11 cellular contexts compared by ENCODE assay signal in genomic region chr12:132163041-132163910, GRCh38. TPM values are rescaled to one million over a fixed set of nuclear protein-coding genes. Genes with fewer than 3 reads are reported as not detected.
DNase-seq lines count a peak whose midpoint lies in the region; ATAC-seq and TF ChIP-seq lines count a peak whose summit lies in the region.
"Had no signal": no experiment of that assay in that cellular context is flagged by ENCODE, and none has a peak within 500 bp of the region (broad histone marks: within the 10 kb centered on the region; RNA-seq: fewer than 3 reads in every experiment).

No MANE protein-coding gene starts in this region.

- peaks cover 29% of the 10 kb centered on the region for H3K4me1 Mint-ChIP-seq in stimulated activated naive CD8-positive, alpha-beta T cell treated with anti-CD3 and anti-CD28 coated beads, Interleukin-15, amount 100 ng/mL, for 72 hours
- peaks cover 15% of the 10 kb centered on the region for H3K4me1 Mint-ChIP-seq in activated T-helper 17 cell treated with anti-CD3 and anti-CD28 coated beads, Interleukin-2, amount 50 U/mL, for 72 hours

- intact Hi-C loops in left lung (cut with DNase I) = no loop called here
- intact Hi-C loops in prostate gland (cut with DNase I) = no loop called here

- H3K27me3 ChIP-seq in left lung = peaks cover 0 to 27% of the 10 kb centered on the region in 2 donors
- H3K27me3 ChIP-seq in prostate gland (replicated peaks; ENCODE audit: insufficient read depth) = peaks cover 4% of the 10 kb centered on the region

- peak; percentile 44 for ATAC-seq in stimulated activated naive CD8-positive, alpha-beta T cell treated with anti-CD3 and anti-CD28 coated beads, Interleukin-15, amount 100 ng/mL, for 72 hours
- ATAC-seq in stimulated activated naive CD8-positive, alpha-beta T cell treated with anti-CD3 and anti-CD28 coated beads, Interleukin-15, Interleukin-2, amounts not matched to agents 100 U/mL and 50 U/mL, for 24 hours = no peak
- peak; percentile 13 for ATAC-seq in activated T-helper 17 cell treated with anti-CD3 and anti-CD28 coated beads, Interleukin-2, amount 50 U/mL, for 72 hours (replicated peaks)
- peak; percentile 33 for ATAC-seq in left lung
- ATAC-seq in HG03439 (IDR thresholded peaks at IDR 0.05; ENCODE audit: unreplicated experiment) = no peak

- no peak overlapping the region for H3K27ac ChIP-seq in left lung
- H3K27ac ChIP-seq in prostate gland = no peak overlapping the region

- H3K36me3 Mint-ChIP-seq in activated T-helper 17 cell treated with anti-CD3 and anti-CD28 coated beads, Interleukin-2, amount 50 U/mL, for 72 hours (ENCODE audit: low read depth) = no peaks in the 10 kb centered on the region

- H3K27me3 Mint-ChIP-seq in stimulated activated naive CD8-positive, alpha-beta T cell treated with anti-CD3 and anti-CD28 coated beads, Interleukin-15, amount 100 ng/mL, for 72 hours = peaks cover 20% of the 10 kb centered on the region
- no peaks in the 10 kb centered on the region for H3K27me3 Mint-ChIP-seq in activated T-helper 17 cell treated with anti-CD3 and anti-CD28 coated beads, Interleukin-2, amount 50 U/mL, for 72 hours

- no peak for DNase-seq in stimulated activated naive CD8-positive, alpha-beta T cell treated with anti-CD3 and anti-CD28 coated beads, Interleukin-15, amount 100 ng/mL, for 72 hours
- no peak for DNase-seq in stimulated activated naive CD8-positive, alpha-beta T cell treated with anti-CD3 and anti-CD28 coated beads, Interleukin-15, Interleukin-2, amounts not matched to agents 100 U/mL and 50 U/mL, for 24 hours
- DNase-seq in left lung = peak in 1 of 2 donors; percentile 77
- DNase-seq in COLO829 (ENCODE audit: low spot score) = no peak
- no peak for DNase-seq in prostate gland (ENCODE audit: low spot score)
- DNase-seq in inferior parietal cortex (ENCODE audit: extremely low spot score) = no peak
- DNase-seq: activated T-cell treated with anti-CD3 and anti-CD28 coated beads for 4 hours, NCI-H446 treated with DMSO at 0.1 percent for 48 hours had no signal

- 40% methylated on average over 25 of the region's 26 CpGs for WGBS in prostate gland

- H3K9me3 ChIP-seq in left lung (no peaks in the 10 kb centered on the region), prostate gland (no peaks in the 10 kb centered on the region)
- H3K9me3 ChIP-seq: heart right ventricle had no signal

- H3K9me3 Mint-ChIP-seq in stimulated activated naive CD8-positive, alpha-beta T cell treated with anti-CD3 and anti-CD28 coated beads, Interleukin-15, amount 100 ng/mL, for 72 hours = peaks cover 7 to 13% of the 10 kb centered on the region in 2 donors
- no peaks in the 10 kb centered on the region for H3K9me3 Mint-ChIP-seq in activated T-helper 17 cell treated with anti-CD3 and anti-CD28 coated beads, Interleukin-2, amount 50 U/mL, for 72 hours

- H3K27ac Mint-ChIP-seq in stimulated activated naive CD8-positive, alpha-beta T cell treated with anti-CD3 and anti-CD28 coated beads, Interleukin-15, amount 100 ng/mL, for 72 hours = peak overlapping the region in 1 of 2 donors; percentile 42
- no peak overlapping the region for H3K27ac Mint-ChIP-seq in activated T-helper 17 cell treated with anti-CD3 and anti-CD28 coated beads, Interleukin-2, amount 50 U/mL, for 72 hours

- no peak for TF ChIP-seq POLR2A in prostate gland (IDR thresholded peaks at IDR 0.05)

- TF ChIP-seq CTCF in left lung (IDR thresholded peaks at IDR 0.05) (no peak), prostate gland (IDR thresholded peaks at IDR 0.05) (no peak)

- H3K4me1 ChIP-seq in left lung (peaks cover 6 to 18% of the 10 kb centered on the region in 2 donors), prostate gland (replicated peaks) (no peaks in the 10 kb centered on the region)

- peak overlapping the region in 1 of 2 donors; percentile 4 for H3K4me3 ChIP-seq in left lung
- H3K4me3 ChIP-seq in prostate gland = no peak overlapping the region

- peak overlapping the region; percentile 53 to 73 for H3K4me3 Mint-ChIP-seq in stimulated activated naive CD8-positive, alpha-beta T cell treated with anti-CD3 and anti-CD28 coated beads, Interleukin-15, amount 100 ng/mL, for 72 hours
- peak overlapping the region; percentile 33 for H3K4me3 Mint-ChIP-seq in activated T-helper 17 cell treated with anti-CD3 and anti-CD28 coated beads, Interleukin-2, amount 50 U/mL, for 72 hours

- no peaks in the 10 kb centered on the region for H3K36me3 ChIP-seq in left lung
- H3K36me3 ChIP-seq in prostate gland = no peaks in the 10 kb centered on the region

RNA-seq across cellular contexts. Expression of gene NOC4L, which starts 19.0 kb away (rescaled TPM):
- 10 to 100 TPM; 17.0 to 39.9 TPM for total RNA-seq in activated T-helper 17 cell treated with anti-CD3 and anti-CD28 coated beads, Interleukin-2, amount 50 U/mL, for 72 hours
- total RNA-seq in left lung (10 to 100 TPM; 11.0 to 19.6 TPM), prostate gland (10 to 100 TPM; 12.4 to 32.5 TPM)

RNA-seq across cellular contexts. Expression of gene DDX51, which starts 19.2 kb away (rescaled TPM):
- 10 to 100 TPM; 20.7 to 44.5 TPM for total RNA-seq in activated T-helper 17 cell treated with anti-CD3 and anti-CD28 coated beads, Interleukin-2, amount 50 U/mL, for 72 hours
- total RNA-seq in left lung (10 to 100 TPM; 11.7 to 15.1 TPM), prostate gland (10 to 100 TPM; 12.7 to 29.0 TPM)

Comparison
In these comparisons a context has a peak if more than half of its experiments do, and no peak if none do; other contexts are left out.
1. ATAC-seq: peak in stimulated activated naive CD8-positive, alpha-beta T cell treated with anti-CD3 and anti-CD28 coated beads, Interleukin-15, amount 100 ng/mL, for 72 hours (single experiment), activated T-helper 17 cell treated with anti-CD3 and anti-CD28 coated beads, Interleukin-2, amount 50 U/mL, for 72 hours (single experiment) and left lung (single experiment); none in stimulated activated naive CD8-positive, alpha-beta T cell treated with anti-CD3 and anti-CD28 coated beads, Interleukin-15, Interleukin-2, amounts not matched to agents 100 U/mL and 50 U/mL, for 24 hours (single experiment) and HG03439 (single experiment).